Comparison of ENCODE assay signal across 30 cellular contexts in genomic region chr7:108331971-108332370, GRCh38.
"Had no signal": no experiment of that assay in that cellular context is flagged by ENCODE, and none has a peak within 500 bp of the region (broad histone marks: within the 10 kb centered on the region; RNA-seq: fewer than 3 reads in every experiment).

No MANE protein-coding gene starts in this region.

- H3K36me3 Mint-ChIP-seq: activated CD8-positive, alpha-beta memory T cell treated with anti-CD3 and anti-CD28 coated beads, Interleukin-2, amount 10 ng/mL, durations not matched to agents 7 days and 5 days; activated naive CD8-positive, alpha-beta T cell treated with anti-CD3 and anti-CD28 coated beads, Interleukin-2, amount 10 ng/mL, durations not matched to agents 7 days and 5 days had no signal

- H3K9me3 Mint-ChIP-seq: activated B cell treated with CpG ODN at 0.5 μM for 24 hours; activated CD4-positive, alpha-beta T cell treated with anti-CD3 and anti-CD28 coated beads, Interleukin-2, amount 10 ng/mL, durations not matched to agents 24 days and 14 days; activated naive CD4-positive, alpha-beta T cell treated with anti-CD3 and anti-CD28 coated beads for 36 hours; activated T-cell treated with anti-CD3 and anti-CD28 coated beads, Interleukin-2, amount 50 U/mL, for 24 hours had no signal

- H3K4me3 Mint-ChIP-seq: activated B cell treated with CpG ODN at 0.5 μM for 24 hours; activated CD4-positive, alpha-beta T cell treated with anti-CD3 and anti-CD28 coated beads, Interleukin-2, amount 10 ng/mL, durations not matched to agents 24 days and 14 days; activated CD8-positive, alpha-beta memory T cell treated with anti-CD3 and anti-CD28 coated beads, Interleukin-2, amount 10 ng/mL, durations not matched to agents 7 days and 5 days; activated naive CD4-positive, alpha-beta T cell treated with anti-CD3 and anti-CD28 coated beads for 36 hours; activated naive CD8-positive, alpha-beta T cell treated with anti-CD3 and anti-CD28 coated beads, Interleukin-2, amount 10 ng/mL, durations not matched to agents 7 days and 5 days; activated T-cell treated with anti-CD3 and anti-CD28 coated beads, Interleukin-2, amount 50 U/mL, for 24 hours; T-helper 17 cell had no signal

- H3K4me1 ChIP-seq: SJSA1 had no signal

- H3K4me1 Mint-ChIP-seq: T-helper 17 cell had no signal

- DNase-seq: activated B cell treated with CpG ODN at 0.5 μM for 24 hours; activated CD4-positive, alpha-beta T cell treated with anti-CD3 and anti-CD28 coated beads for 1 hour; activated CD4-positive, alpha-beta T cell treated with anti-CD3 and anti-CD28 coated beads, Interleukin-2, amount 10 ng/mL, durations not matched to agents 24 days and 14 days; activated CD4-positive, alpha-beta T cell treated with anti-CD3 and anti-CD28 coated beads, Interleukin-2, amount 50 U/mL, for 48 hours; activated CD8-positive, alpha-beta memory T cell treated with anti-CD3 and anti-CD28 coated beads, Interleukin-2, amount 10 ng/mL, durations not matched to agents 7 days and 5 days; activated gamma-delta T cell; activated naive CD4-positive, alpha-beta T cell treated with anti-CD3 and anti-CD28 coated beads for 36 hours; activated naive CD8-positive, alpha-beta T cell treated with anti-CD3 and anti-CD28 coated beads, Interleukin-2, amount 10 ng/mL, durations not matched to agents 7 days and 5 days; activated T-cell treated with anti-CD3 and anti-CD28 coated beads, Interleukin-2, amount 50 U/mL, for 24 hours; adrenal gland; anterior cingulate cortex; cerebellar nuclear complex; Karpas-422; MM.1S; NCI-H1105 treated with DMSO at 0.1 percent for 48 hours; NCI-H1436 treated with DMSO at 0.1 percent for 48 hours; NCI-H2029; NCI-H2107; NCI-H446; NCI-H524; NCI-H82; OCI-M1; SHP77; T-helper 17 cell; T-helper 9 cell had no signal

- H3K27me3 ChIP-seq: adrenal gland had no signal

- ATAC-seq: activated CD8-positive, alpha-beta memory T cell treated with anti-CD3 and anti-CD28 coated beads, Interleukin-2, amount 10 ng/mL, durations not matched to agents 7 days and 5 days; K562; Panc1; T-helper 17 cell had no signal

- H3K9me3 ChIP-seq: adrenal gland, SJSA1 had no signal

- H3K4me3 ChIP-seq: adrenal gland, K562, SJSA1 had no signal

- H3K27ac ChIP-seq: adrenal gland, RWPE1, SJSA1 had no signal

- H3K36me3 ChIP-seq: adrenal gland, SJSA1 had no signal

- H3K27ac Mint-ChIP-seq: activated B cell treated with CpG ODN at 0.5 μM for 24 hours; activated CD4-positive, alpha-beta T cell treated with anti-CD3 and anti-CD28 coated beads, Interleukin-2, amount 10 ng/mL, durations not matched to agents 24 days and 14 days; activated CD8-positive, alpha-beta memory T cell treated with anti-CD3 and anti-CD28 coated beads, Interleukin-2, amount 10 ng/mL, durations not matched to agents 7 days and 5 days; activated naive CD4-positive, alpha-beta T cell treated with anti-CD3 and anti-CD28 coated beads for 36 hours; activated naive CD8-positive, alpha-beta T cell treated with anti-CD3 and anti-CD28 coated beads, Interleukin-2, amount 10 ng/mL, durations not matched to agents 7 days and 5 days; activated T-cell treated with anti-CD3 and anti-CD28 coated beads, Interleukin-2, amount 50 U/mL, for 24 hours; T-helper 17 cell had no signal

- H3K27me3 Mint-ChIP-seq: activated B cell treated with CpG ODN at 0.5 μM for 24 hours; activated naive CD8-positive, alpha-beta T cell treated with anti-CD3 and anti-CD28 coated beads, Interleukin-2, amount 10 ng/mL, durations not matched to agents 7 days and 5 days had no signal

- FAIRE-seq: colon, K562 had no signal
